ENCODE assay signal across 1 cellular context in the genomic region with DNA sequence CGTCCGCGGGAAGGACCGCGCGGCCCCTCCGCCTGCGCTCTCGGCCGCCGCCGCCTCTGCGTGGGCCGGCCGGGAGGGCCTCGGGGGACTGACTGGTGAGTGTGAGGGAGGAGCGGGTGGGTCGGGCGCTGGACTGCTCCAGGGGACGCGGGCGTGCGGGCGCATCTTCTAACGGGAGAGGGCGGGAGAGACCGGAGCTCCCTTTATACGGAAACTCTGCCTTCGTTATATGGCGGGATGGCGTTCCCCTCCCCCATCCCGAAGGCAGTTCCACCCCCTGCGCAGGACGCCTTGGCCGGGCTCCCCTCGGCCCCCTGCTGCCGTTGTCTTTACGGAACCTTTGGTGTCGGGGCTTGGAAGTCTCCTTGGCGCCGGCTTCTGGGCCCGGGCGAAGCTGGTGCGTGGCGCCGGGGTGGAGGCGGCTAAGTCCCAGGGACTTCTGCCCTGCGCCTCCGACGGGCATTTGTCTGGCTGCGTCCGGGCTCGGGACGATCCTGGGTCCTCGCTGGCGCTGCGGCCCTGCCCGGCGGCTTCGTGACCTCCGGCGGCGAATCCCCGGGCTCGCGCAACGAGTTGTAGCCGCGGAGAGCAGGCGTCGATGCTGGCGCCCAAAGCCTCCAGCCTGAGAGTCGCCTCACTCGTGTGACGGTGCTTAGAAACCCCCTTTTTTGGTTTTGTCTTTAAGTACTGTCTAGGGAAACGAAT.
A peak's percentile ranks its signal among the peaks of the same experiment; 100 is the strongest.
TF ChIP-seq lines count a peak whose summit lies in the region.

No MANE protein-coding gene starts in this region.

TF ChIP-seq in GM12878, 131 proteins besides CTCF, POLR2A, EP300 and RAD21 (continued from another document and continues in another):
- TF ChIP-seq, protein P1, sequence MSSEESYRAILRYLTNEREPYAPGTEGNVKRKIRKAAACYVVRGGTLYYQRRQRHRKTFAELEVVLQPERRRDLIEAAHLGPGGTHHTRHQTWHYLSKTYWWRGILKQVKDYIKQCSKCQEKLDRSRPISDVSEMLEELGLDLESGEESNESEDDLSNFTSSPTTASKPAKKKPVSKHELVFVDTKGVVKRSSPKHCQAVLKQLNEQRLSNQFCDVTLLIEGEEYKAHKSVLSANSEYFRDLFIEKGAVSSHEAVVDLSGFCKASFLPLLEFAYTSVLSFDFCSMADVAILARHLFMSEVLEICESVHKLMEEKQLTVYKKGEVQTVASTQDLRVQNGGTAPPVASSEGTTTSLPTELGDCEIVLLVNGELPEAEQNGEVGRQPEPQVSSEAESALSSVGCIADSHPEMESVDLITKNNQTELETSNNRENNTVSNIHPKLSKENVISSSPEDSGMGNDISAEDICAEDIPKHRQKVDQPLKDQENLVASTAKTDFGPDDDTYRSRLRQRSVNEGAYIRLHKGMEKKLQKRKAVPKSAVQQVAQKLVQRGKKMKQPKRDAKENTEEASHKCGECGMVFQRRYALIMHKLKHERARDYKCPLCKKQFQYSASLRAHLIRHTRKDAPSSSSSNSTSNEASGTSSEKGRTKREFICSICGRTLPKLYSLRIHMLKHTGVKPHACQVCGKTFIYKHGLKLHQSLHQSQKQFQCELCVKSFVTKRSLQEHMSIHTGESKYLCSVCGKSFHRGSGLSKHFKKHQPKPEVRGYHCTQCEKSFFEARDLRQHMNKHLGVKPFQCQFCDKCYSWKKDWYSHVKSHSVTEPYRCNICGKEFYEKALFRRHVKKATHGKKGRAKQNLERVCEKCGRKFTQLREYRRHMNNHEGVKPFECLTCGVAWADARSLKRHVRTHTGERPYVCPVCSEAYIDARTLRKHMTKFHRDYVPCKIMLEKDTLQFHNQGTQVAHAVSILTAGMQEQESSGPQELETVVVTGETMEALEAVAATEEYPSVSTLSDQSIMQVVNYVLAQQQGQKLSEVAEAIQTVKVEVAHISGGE (CRISPR knock-in tag; IDR thresholded peaks at IDR 0.05) = no peak
- TF ChIP-seq HCFC1 (IDR thresholded peaks at IDR 0.05; ENCODE audit: low read length) (no peak), SREBF1 (IDR thresholded peaks at IDR 0.05; ENCODE audit: low read length) (no peak), EGR1 (IDR thresholded peaks at IDR 0.05; ENCODE audit: borderline replicate concordance in 1 of 2, low read depth in 2 of 2, low read length in 2 of 2) (peak in 1 of 2 experiments; percentile 76; a peak in 2 of 3 replicates), POLR2AphosphoS2 (IDR thresholded peaks at IDR 0.05; ENCODE audit: low read depth, low read length) (no peak), NFIC (IDR thresholded peaks at IDR 0.05; ENCODE audit: low read depth, low read length) (0 out of 2 replicates have a peak, but pooled peaks have one; percentile 11), MYB (IDR thresholded peaks at IDR 0.05; ENCODE audit: borderline replicate concordance, low read depth, low read length) (no peak), ZSCAN29 (IDR thresholded peaks at IDR 0.05) (no peak), POLR2AphosphoS5 (IDR thresholded peaks at IDR 0.05; ENCODE audit: low read length) (no peak; the same call in 1 of the 2 replicates), SUPT20H (IDR thresholded peaks at IDR 0.05; ENCODE audit: borderline replicate concordance, control insufficient read depth, low read depth, low read length) (no peak), CBX3 (IDR thresholded peaks at IDR 0.05; ENCODE audit: borderline replicate concordance, low read depth) (no peak), ZZZ3 (IDR thresholded peaks at IDR 0.05; ENCODE audit: control insufficient read depth, insufficient read length, low read depth) (no peak), YY1 (IDR thresholded peaks at IDR 0.05; ENCODE audit: low read depth, low read length) (peak; percentile 39; the same call in 1 of the 2 replicates), CBFB (IDR thresholded peaks at IDR 0.05; ENCODE audit: low read depth) (no peak), MEF2A (IDR thresholded peaks at IDR 0.05; ENCODE audit: insufficient read depth, low read depth, low read length) (no peak), DPF2 (IDR thresholded peaks at IDR 0.05) (peak; percentile 71), PAX8 (IDR thresholded peaks at IDR 0.05) (no peak), NR2F1 (conservative IDR thresholded peaks at IDR 0.05) (peak; percentile 65; the same call in 1 of the 2 replicates), NBN (IDR thresholded peaks at IDR 0.05) (peak; percentile 67; the same call in 1 of the 2 replicates), CHD2 (IDR thresholded peaks at IDR 0.05; ENCODE audit: borderline replicate concordance, low read depth, low read length) (peak; percentile 22; the same call in 1 of the 2 replicates), RB1 (IDR thresholded peaks at IDR 0.05; ENCODE audit: borderline replicate concordance) (peak; percentile 29; the same call in 1 of the 2 replicates), BHLHE40 (IDR thresholded peaks at IDR 0.05; ENCODE audit: borderline replicate concordance in 1 of 2, low read depth in 2 of 2, low read length in 1 of 2) (no peak), CBX5 (IDR thresholded peaks at IDR 0.05; ENCODE audit: low read depth) (no peak), SIN3A (IDR thresholded peaks at IDR 0.05; ENCODE audit: low read depth, low read length) (peak; percentile 60; the same call in 1 of the 2 replicates), ZNF274 (IDR thresholded peaks at IDR 0.05; ENCODE audit: insufficient read depth, insufficient read length) (no peak), SREBF2 (IDR thresholded peaks at IDR 0.05; ENCODE audit: low read length) (no peak), MYC (IDR thresholded peaks at IDR 0.05; ENCODE audit: insufficient read depth, insufficient read length, insufficient replicate concordance, low read length, severe bottlenecking) (peak; percentile 10), ESRRA (IDR thresholded peaks at IDR 0.05; ENCODE audit: low read length) (peak; percentile 13; the same call in 1 of the 2 replicates), TCF3 (IDR thresholded peaks at IDR 0.05; ENCODE audit: borderline replicate concordance, insufficient read depth, low read depth, low read length) (no peak)
- TF ChIP-seq, protein P2, sequence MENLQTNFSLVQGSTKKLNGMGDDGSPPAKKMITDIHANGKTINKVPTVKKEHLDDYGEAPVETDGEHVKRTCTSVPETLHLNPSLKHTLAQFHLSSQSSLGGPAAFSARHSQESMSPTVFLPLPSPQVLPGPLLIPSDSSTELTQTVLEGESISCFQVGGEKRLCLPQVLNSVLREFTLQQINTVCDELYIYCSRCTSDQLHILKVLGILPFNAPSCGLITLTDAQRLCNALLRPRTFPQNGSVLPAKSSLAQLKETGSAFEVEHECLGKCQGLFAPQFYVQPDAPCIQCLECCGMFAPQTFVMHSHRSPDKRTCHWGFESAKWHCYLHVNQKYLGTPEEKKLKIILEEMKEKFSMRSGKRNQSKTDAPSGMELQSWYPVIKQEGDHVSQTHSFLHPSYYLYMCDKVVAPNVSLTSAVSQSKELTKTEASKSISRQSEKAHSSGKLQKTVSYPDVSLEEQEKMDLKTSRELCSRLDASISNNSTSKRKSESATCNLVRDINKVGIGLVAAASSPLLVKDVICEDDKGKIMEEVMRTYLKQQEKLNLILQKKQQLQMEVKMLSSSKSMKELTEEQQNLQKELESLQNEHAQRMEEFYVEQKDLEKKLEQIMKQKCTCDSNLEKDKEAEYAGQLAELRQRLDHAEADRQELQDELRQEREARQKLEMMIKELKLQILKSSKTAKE (IDR thresholded peaks at IDR 0.05; ENCODE audit: low read depth, poor library complexity, severe bottlenecking) = no peak
- TF ChIP-seq, protein P3, sequence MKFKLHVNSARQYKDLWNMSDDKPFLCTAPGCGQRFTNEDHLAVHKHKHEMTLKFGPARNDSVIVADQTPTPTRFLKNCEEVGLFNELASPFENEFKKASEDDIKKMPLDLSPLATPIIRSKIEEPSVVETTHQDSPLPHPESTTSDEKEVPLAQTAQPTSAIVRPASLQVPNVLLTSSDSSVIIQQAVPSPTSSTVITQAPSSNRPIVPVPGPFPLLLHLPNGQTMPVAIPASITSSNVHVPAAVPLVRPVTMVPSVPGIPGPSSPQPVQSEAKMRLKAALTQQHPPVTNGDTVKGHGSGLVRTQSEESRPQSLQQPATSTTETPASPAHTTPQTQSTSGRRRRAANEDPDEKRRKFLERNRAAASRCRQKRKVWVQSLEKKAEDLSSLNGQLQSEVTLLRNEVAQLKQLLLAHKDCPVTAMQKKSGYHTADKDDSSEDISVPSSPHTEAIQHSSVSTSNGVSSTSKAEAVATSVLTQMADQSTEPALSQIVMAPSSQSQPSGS (IDR thresholded peaks at IDR 0.05; ENCODE audit: low read length) = no peak
- TF ChIP-seq, protein P4, sequence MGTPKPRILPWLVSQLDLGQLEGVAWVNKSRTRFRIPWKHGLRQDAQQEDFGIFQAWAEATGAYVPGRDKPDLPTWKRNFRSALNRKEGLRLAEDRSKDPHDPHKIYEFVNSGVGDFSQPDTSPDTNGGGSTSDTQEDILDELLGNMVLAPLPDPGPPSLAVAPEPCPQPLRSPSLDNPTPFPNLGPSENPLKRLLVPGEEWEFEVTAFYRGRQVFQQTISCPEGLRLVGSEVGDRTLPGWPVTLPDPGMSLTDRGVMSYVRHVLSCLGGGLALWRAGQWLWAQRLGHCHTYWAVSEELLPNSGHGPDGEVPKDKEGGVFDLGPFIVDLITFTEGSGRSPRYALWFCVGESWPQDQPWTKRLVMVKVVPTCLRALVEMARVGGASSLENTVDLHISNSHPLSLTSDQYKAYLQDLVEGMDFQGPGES (IDR thresholded peaks at IDR 0.05) = no peak
- TF ChIP-seq, protein P5, sequence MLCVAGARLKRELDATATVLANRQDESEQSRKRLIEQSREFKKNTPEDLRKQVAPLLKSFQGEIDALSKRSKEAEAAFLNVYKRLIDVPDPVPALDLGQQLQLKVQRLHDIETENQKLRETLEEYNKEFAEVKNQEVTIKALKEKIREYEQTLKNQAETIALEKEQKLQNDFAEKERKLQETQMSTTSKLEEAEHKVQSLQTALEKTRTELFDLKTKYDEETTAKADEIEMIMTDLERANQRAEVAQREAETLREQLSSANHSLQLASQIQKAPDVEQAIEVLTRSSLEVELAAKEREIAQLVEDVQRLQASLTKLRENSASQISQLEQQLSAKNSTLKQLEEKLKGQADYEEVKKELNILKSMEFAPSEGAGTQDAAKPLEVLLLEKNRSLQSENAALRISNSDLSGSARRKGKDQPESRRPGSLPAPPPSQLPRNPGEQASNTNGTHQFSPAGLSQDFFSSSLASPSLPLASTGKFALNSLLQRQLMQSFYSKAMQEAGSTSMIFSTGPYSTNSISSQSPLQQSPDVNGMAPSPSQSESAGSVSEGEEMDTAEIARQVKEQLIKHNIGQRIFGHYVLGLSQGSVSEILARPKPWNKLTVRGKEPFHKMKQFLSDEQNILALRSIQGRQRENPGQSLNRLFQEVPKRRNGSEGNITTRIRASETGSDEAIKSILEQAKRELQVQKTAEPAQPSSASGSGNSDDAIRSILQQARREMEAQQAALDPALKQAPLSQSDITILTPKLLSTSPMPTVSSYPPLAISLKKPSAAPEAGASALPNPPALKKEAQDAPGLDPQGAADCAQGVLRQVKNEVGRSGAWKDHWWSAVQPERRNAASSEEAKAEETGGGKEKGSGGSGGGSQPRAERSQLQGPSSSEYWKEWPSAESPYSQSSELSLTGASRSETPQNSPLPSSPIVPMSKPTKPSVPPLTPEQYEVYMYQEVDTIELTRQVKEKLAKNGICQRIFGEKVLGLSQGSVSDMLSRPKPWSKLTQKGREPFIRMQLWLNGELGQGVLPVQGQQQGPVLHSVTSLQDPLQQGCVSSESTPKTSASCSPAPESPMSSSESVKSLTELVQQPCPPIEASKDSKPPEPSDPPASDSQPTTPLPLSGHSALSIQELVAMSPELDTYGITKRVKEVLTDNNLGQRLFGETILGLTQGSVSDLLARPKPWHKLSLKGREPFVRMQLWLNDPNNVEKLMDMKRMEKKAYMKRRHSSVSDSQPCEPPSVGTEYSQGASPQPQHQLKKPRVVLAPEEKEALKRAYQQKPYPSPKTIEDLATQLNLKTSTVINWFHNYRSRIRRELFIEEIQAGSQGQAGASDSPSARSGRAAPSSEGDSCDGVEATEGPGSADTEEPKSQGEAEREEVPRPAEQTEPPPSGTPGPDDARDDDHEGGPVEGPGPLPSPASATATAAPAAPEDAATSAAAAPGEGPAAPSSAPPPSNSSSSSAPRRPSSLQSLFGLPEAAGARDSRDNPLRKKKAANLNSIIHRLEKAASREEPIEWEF (IDR thresholded peaks at IDR 0.05; ENCODE audit: insufficient replicate concordance, low read depth, low read length) = no peak
- TF ChIP-seq, protein P6, sequence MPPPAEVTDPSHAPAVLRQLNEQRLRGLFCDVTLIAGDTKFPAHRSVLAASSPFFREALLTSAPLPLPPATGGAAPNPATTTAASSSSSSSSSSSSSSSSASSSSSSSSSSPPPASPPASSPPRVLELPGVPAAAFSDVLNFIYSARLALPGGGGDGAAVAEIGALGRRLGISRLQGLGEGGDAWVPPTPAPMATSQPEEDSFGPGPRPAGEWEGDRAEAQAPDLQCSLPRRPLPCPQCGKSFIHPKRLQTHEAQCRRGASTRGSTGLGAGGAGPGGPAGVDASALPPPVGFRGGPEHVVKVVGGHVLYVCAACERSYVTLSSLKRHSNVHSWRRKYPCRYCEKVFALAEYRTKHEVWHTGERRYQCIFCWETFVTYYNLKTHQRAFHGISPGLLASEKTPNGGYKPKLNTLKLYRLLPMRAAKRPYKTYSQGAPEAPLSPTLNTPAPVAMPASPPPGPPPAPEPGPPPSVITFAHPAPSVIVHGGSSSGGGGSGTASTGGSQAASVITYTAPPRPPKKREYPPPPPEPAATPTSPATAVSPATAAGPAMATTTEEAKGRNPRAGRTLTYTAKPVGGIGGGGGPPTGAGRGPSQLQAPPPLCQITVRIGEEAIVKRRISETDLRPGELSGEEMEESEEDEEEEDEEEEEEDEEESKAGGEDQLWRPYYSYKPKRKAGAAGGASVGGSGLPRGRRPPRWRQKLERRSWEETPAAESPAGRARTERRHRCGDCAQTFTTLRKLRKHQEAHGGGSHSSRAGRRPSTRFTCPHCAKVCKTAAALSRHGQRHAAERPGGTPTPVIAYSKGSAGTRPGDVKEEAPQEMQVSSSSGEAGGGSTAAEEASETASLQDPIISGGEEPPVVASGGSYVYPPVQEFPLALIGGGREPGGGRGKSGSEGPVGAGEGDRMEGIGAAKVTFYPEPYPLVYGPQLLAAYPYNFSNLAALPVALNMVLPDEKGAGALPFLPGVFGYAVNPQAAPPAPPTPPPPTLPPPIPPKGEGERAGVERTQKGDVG (CRISPR knock-in tag; IDR thresholded peaks at IDR 0.05) = no peak
- TF ChIP-seq, protein P7, sequence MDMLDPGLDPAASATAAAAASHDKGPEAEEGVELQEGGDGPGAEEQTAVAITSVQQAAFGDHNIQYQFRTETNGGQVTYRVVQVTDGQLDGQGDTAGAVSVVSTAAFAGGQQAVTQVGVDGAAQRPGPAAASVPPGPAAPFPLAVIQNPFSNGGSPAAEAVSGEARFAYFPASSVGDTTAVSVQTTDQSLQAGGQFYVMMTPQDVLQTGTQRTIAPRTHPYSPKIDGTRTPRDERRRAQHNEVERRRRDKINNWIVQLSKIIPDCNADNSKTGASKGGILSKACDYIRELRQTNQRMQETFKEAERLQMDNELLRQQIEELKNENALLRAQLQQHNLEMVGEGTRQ (IDR thresholded peaks at IDR 0.05; ENCODE audit: borderline replicate concordance, low read depth, low read length) = no peak
